ENCODE assay signal across 19 cellular contexts in the genomic region with DNA sequence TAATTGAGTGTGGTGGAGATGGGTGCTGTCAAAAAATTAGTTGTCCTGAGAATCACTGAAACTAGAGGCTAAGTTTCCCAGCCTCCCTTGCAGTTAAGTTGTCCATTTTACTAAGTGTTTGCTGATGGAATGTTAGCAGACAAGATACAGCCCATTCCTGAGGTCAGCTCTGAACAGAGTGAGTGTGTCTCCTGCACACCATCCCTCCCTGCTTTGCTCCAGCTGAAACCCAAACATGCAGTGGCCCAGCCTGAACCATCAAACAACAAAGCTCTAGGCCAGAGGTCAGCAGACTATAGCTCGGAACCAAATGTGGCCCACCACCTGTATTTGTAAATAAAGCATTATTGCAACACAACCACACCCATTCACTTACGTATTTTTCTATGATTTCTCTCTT.
"Had no signal": no experiment of that assay in that cellular context is flagged by ENCODE, and none has a peak within 500 bp of the region (broad histone marks: within the 10 kb centered on the region; RNA-seq: fewer than 3 reads in every experiment).

No MANE protein-coding gene starts in this region.

- H3K27ac Mint-ChIP-seq: endodermal cell; natural killer cell; stimulated activated effector memory CD8-positive, alpha-beta T cell treated with anti-CD3 and anti-CD28 coated beads, Interleukin-12 subunit alpha, Interleukin-12 subunit beta, amount 100 ng/mL, for 72 hours had no signal

- H3K9me3 Mint-ChIP-seq: endodermal cell; natural killer cell; neural crest cell; stimulated activated effector memory CD8-positive, alpha-beta T cell treated with anti-CD3 and anti-CD28 coated beads, Interleukin-12 subunit alpha, Interleukin-12 subunit beta, amount 100 ng/mL, for 72 hours had no signal

- H3K4me3 ChIP-seq: cardiac muscle cell, colonic mucosa, heart right ventricle, ovary, right atrium auricular region, smooth muscle cell, tibial artery, upper lobe of left lung had no signal

- H3K4me3 Mint-ChIP-seq: endodermal cell; natural killer cell; neural crest cell; stimulated activated effector memory CD8-positive, alpha-beta T cell treated with anti-CD3 and anti-CD28 coated beads, Interleukin-12 subunit alpha, Interleukin-12 subunit beta, amount 100 ng/mL, for 72 hours had no signal

- H3K4me1 ChIP-seq: colonic mucosa, right atrium auricular region had no signal

- H3K36me3 ChIP-seq: cardiac muscle cell, colonic mucosa, heart right ventricle, ovary, right atrium auricular region, tibial artery, upper lobe of left lung had no signal

- H3K9me3 ChIP-seq: colonic mucosa had no signal

- H3K27ac ChIP-seq: cardiac muscle cell, colonic mucosa, heart right ventricle, ovary, right atrium auricular region, tibial artery, upper lobe of left lung had no signal

- H3K4me2 ChIP-seq: smooth muscle cell had no signal

- ATAC-seq: heart right ventricle; left colon; natural killer cell; stimulated activated effector memory CD8-positive, alpha-beta T cell treated with anti-CD3 and anti-CD28 coated beads, Interleukin-12 subunit alpha, Interleukin-12 subunit beta, amount 100 ng/mL, for 72 hours; stimulated activated naive CD8-positive, alpha-beta T cell treated with anti-CD3 and anti-CD28 coated beads, Interleukin-15, Interleukin-2, amounts not matched to agents 100 U/mL and 50 U/mL, for 24 hours had no signal

- DNase-seq: colonic mucosa; effector CD4-positive, alpha-beta T cell; endodermal cell; erythroblast; heart right ventricle; hypothalamus; left colon; natural killer cell; ovary; stimulated activated CD4-positive, alpha-beta T cell treated with anti-CD3 and anti-CD28 coated beads, Interleukin-4, amount 100 ng/mL, for 1 hour; stimulated activated CD8-positive, alpha-beta memory T cell treated with anti-CD3 and anti-CD28 coated beads, Interleukin-4, amount 100 ng/mL, for 48 hours; stimulated activated naive CD8-positive, alpha-beta T cell treated with anti-CD3 and anti-CD28 coated beads, Interleukin-15, Interleukin-2, amounts not matched to agents 100 U/mL and 50 U/mL, for 24 hours; tibial artery; upper lobe of left lung had no signal

- H3K4me1 Mint-ChIP-seq: natural killer cell; neural crest cell; stimulated activated effector memory CD8-positive, alpha-beta T cell treated with anti-CD3 and anti-CD28 coated beads, Interleukin-12 subunit alpha, Interleukin-12 subunit beta, amount 100 ng/mL, for 72 hours had no signal

- H3K36me3 Mint-ChIP-seq: natural killer cell; stimulated activated effector memory CD8-positive, alpha-beta T cell treated with anti-CD3 and anti-CD28 coated beads, Interleukin-12 subunit alpha, Interleukin-12 subunit beta, amount 100 ng/mL, for 72 hours had no signal

- H3K27me3 ChIP-seq: cardiac muscle cell, colonic mucosa, heart right ventricle, ovary, right atrium auricular region, tibial artery, upper lobe of left lung had no signal
